ENCODE assay signal across 1 cellular context in the genomic region with DNA sequence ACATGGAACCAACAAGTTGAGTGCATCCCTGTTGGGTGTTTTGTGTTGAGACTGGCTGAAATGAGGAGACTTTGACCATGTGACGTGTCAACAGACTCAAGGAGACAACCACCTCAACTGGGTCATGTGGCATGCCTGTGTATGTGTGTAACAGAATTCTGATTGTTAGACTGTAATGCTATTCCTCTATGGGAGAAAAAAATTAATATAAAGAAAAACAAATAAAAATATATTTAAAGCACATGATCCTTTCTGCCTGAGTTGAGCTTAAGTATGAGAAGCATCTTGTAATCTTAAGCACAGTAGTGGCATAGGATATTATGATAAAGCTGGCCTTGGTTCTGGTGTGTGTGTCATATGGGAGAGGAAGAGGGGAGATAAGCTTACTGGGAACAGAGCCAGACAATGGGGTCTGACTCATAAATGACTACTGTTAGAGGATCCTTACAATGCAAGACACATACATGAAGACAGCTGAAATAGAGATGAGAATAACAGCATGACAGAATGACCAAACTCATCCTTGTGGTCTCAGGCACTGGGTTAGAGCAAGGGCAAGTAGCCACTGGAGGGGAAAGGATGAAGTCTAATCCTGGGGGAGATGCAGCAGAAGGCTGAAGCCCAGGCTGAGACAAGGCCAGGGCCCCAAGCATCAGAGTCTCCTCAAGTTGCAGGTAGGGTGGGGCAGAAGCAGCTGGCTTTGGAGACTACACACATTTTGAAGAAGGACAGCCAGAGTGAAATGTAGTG.
TF ChIP-seq lines count a peak whose summit lies in the region.

No MANE protein-coding gene starts in this region.

TF ChIP-seq in endothelial cell of umbilical vein, 7 proteins besides CTCF, POLR2A, EP300 and RAD21:
- TF ChIP-seq POLR2AphosphoS5 (IDR thresholded peaks at IDR 0.05; ENCODE audit: insufficient read depth, low read depth, low read length) (peak; percentile 68), EZH2 (IDR thresholded peaks at IDR 0.05; ENCODE audit: borderline replicate concordance, low read depth, low read length, severe bottlenecking) (no peak), JUN (IDR thresholded peaks at IDR 0.05; ENCODE audit: borderline replicate concordance, insufficient read depth, insufficient read length, low read depth) (peak; percentile 90), FOS (IDR thresholded peaks at IDR 0.05; ENCODE audit: borderline replicate concordance, insufficient read depth, low read length) (peak; percentile 96), GATA2 (IDR thresholded peaks at IDR 0.05; ENCODE audit: insufficient read depth, insufficient read length, low read depth, low read length) (peak; percentile 86), MYC (IDR thresholded peaks at IDR 0.05; ENCODE audit: low read depth, low read length) (no peak)
- TF ChIP-seq, protein P1, sequence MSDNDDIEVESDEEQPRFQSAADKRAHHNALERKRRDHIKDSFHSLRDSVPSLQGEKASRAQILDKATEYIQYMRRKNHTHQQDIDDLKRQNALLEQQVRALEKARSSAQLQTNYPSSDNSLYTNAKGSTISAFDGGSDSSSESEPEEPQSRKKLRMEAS (IDR thresholded peaks at IDR 0.05; ENCODE audit: insufficient read depth, insufficient read length) = no peak
TF ChIP-seq in endothelial cell of umbilical vein: peak in this region for 4.
